ENCODE assay signal across 1 cellular context in genomic region chr12:30882706-30883105, GRCh38.
TF ChIP-seq lines count a peak whose summit lies in the region.

No MANE protein-coding gene starts in this region.

TF ChIP-seq in GM23338, 12 proteins besides CTCF, POLR2A, EP300 and RAD21 (continued from another document):
- TF ChIP-seq REST (IDR thresholded peaks at IDR 0.05; ENCODE audit: unreplicated experiment): no peak
- no peak for TF ChIP-seq JUNB (IDR thresholded peaks at IDR 0.05; ENCODE audit: unreplicated experiment)
- no peak for TF ChIP-seq CREB1 (CRISPR knock-in tag; IDR thresholded peaks at IDR 0.05; ENCODE audit: low read depth)
- no peak for TF ChIP-seq ETS1 (IDR thresholded peaks at IDR 0.05)
TF ChIP-seq in GM23338: peak in this region for 0.
